ENCODE assay signal across 9 cellular contexts in genomic region chr13:108269601-108270328, GRCh38. TPM values are rescaled to one million over a fixed set of nuclear protein-coding genes. Genes with fewer than 3 reads are reported as not detected.
DNase-seq lines count a peak whose midpoint lies in the region; ATAC-seq and TF ChIP-seq lines count a peak whose summit lies in the region.
"Had no signal": no experiment of that assay in that cellular context is flagged by ENCODE, and none has a peak within 500 bp of the region (broad histone marks: within the 10 kb centered on the region; RNA-seq: fewer than 3 reads in every experiment).

A gene with protein sequence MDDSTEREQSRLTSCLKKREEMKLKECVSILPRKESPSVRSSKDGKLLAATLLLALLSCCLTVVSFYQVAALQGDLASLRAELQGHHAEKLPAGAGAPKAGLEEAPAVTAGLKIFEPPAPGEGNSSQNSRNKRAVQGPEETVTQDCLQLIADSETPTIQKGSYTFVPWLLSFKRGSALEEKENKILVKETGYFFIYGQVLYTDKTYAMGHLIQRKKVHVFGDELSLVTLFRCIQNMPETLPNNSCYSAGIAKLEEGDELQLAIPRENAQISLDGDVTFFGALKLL (plus strand): TSS chr13:108269718. CDS start chr13:108269896, 178 bp downstream.

- no TSS peak for BruUV-seq in OCI-LY7 (replicated peaks; lab: Mats Ljungman, UMichigan)

- peak; percentile 1 for DNase-seq in DMS 273 (lab: John Stamatoyannopoulos, UW; ENCODE audit: unreplicated experiment)
- DNase-seq in DMS 273 treated with DMSO at 0.1 percent for 48 hours (lab: John Stamatoyannopoulos, UW) = no peak
- peak; percentile 34 for DNase-seq in OCI-LY7 (ENCODE audit: low spot score)
- DNase-seq in activated T-helper 2 cell treated with anti-CD3 and anti-CD28 coated beads, Interferon-gamma antibody, Interleukin-2, Interleukin-4, amounts not matched to agents 10 μg/mL and 5 μg/mL and 100 μg/mL, durations not matched to agents 14 hours and 24 hours and 36 hours (ENCODE audit: low spot score) = peak; percentile 24
- DNase-seq in globus pallidus (ENCODE audit: low spot score) = peak; percentile 49
- DNase-seq in posterior cingulate gyrus = peak in 9 of 10 donors; percentile 10 to 90 (median 22)
- no peak for DNase-seq in DMS53 (lab: John Stamatoyannopoulos, UW)

- H3K27ac Mint-ChIP-seq in activated T-helper 2 cell treated with anti-CD3 and anti-CD28 coated beads, Interferon-gamma antibody, Interleukin-2, Interleukin-4, amounts not matched to agents 10 μg/mL and 5 μg/mL and 100 μg/mL, durations not matched to agents 14 hours and 24 hours and 36 hours = peak within 1 kb of the TSS; percentile 78

- intact Hi-C loops in OCI-LY7 (cut with micrococcal nuclease; ENCODE audit: unreplicated experiment) = no loop called here
- intact Hi-C loops in activated T-helper 2 cell treated with anti-CD3 and anti-CD28 coated beads, Interferon-gamma antibody, Interleukin-2, Interleukin-4, amounts not matched to agents 10 μg/mL and 5 μg/mL and 100 μg/mL, durations not matched to agents 14 hours and 24 hours and 36 hours (cut with micrococcal nuclease) = loop anchor here (1.0 to 10.0 kb wide), 4 partner anchors 43 to 275 kb away; partner anchors contain the start of gene LIG4
- intact Hi-C loops in posterior cingulate gyrus (cut with DNase I) = no loop called here

- POLR2A ChIA-PET in OCI-LY7 (lab: Charles Lee) = interaction anchor here (1.0 kb wide), 1 partner anchor 14 kb away, joined by 3 read pairs; no protein-coding TSS in a partner anchor

- H3K27me3 Mint-ChIP-seq in activated T-helper 2 cell treated with anti-CD3 and anti-CD28 coated beads, Interferon-gamma antibody, Interleukin-2, Interleukin-4, amounts not matched to agents 10 μg/mL and 5 μg/mL and 100 μg/mL, durations not matched to agents 14 hours and 24 hours and 36 hours (ENCODE audit: low read depth) = no peaks in the 10 kb centered on the region

- CTCF ChIA-PET in OCI-LY7 (lab: Charles Lee; ENCODE audit: unreplicated experiment) = no interaction called here

- peak within 1 kb of the TSS; percentile 67; the same call in 1 of the 2 replicates for H2AFZ ChIP-seq in OCI-LY7 (ENCODE audit: low read length)

- H3K79me2 ChIP-seq in OCI-LY7 (ENCODE audit: insufficient read depth, low read depth, low read length) = no peaks in the 10 kb centered on the region

- H3K27ac ChIP-seq in OCI-LY7 (ENCODE audit: low read depth, low read length, poor library complexity, severe bottlenecking) = no peak within 1 kb of the TSS
- H3K27ac ChIP-seq: 22Rv1 had no signal

- peak within 1 kb of the TSS; percentile 55 for H3K4me2 ChIP-seq in OCI-LY7 (ENCODE audit: low read length)

- peak within 1 kb of the TSS; percentile 82 for H3K4me3 Mint-ChIP-seq in activated T-helper 2 cell treated with anti-CD3 and anti-CD28 coated beads, Interferon-gamma antibody, Interleukin-2, Interleukin-4, amounts not matched to agents 10 μg/mL and 5 μg/mL and 100 μg/mL, durations not matched to agents 14 hours and 24 hours and 36 hours (ENCODE audit: low read depth)

- no peaks in the 10 kb centered on the region for H3K9me2 ChIP-seq in OCI-LY7 (ENCODE audit: insufficient read depth, low read length)

- no peaks in the 10 kb centered on the region for H3K36me3 ChIP-seq in OCI-LY7 (ENCODE audit: insufficient read depth, low read length)

- no peaks in the 10 kb centered on the region for H3K36me3 Mint-ChIP-seq in activated T-helper 2 cell treated with anti-CD3 and anti-CD28 coated beads, Interferon-gamma antibody, Interleukin-2, Interleukin-4, amounts not matched to agents 10 μg/mL and 5 μg/mL and 100 μg/mL, durations not matched to agents 14 hours and 24 hours and 36 hours (ENCODE audit: low read depth)

- no peaks in the 10 kb centered on the region for H3K9me3 ChIP-seq in OCI-LY7 (ENCODE audit: low read length)

- H3K4me1 ChIP-seq in OCI-LY7 (ENCODE audit: insufficient read depth, low read length, poor library complexity, severe bottlenecking) = peaks cover 5% of the 10 kb centered on the region

- H3K4me1 Mint-ChIP-seq in activated T-helper 2 cell treated with anti-CD3 and anti-CD28 coated beads, Interferon-gamma antibody, Interleukin-2, Interleukin-4, amounts not matched to agents 10 μg/mL and 5 μg/mL and 100 μg/mL, durations not matched to agents 14 hours and 24 hours and 36 hours (ENCODE audit: low read depth) = peaks cover 40% of the 10 kb centered on the region

- H4K20me1 ChIP-seq in OCI-LY7 (ENCODE audit: insufficient read depth, low read length) = no peaks in the 10 kb centered on the region

- H3K9me3 Mint-ChIP-seq in activated T-helper 2 cell treated with anti-CD3 and anti-CD28 coated beads, Interferon-gamma antibody, Interleukin-2, Interleukin-4, amounts not matched to agents 10 μg/mL and 5 μg/mL and 100 μg/mL, durations not matched to agents 14 hours and 24 hours and 36 hours = no peaks in the 10 kb centered on the region

- TF ChIP-seq CTCF in OCI-LY7 (conservative IDR thresholded peaks at IDR 0.05; ENCODE audit: low read length) = no peak

- ATAC-seq in HG02885 (IDR thresholded peaks at IDR 0.05; ENCODE audit: poor library complexity, unreplicated experiment) = peak; percentile 69

- H3K4me3 ChIP-seq in OCI-LY7 (ENCODE audit: low read depth, low read length, poor library complexity, severe bottlenecking) = peak within 1 kb of the TSS; percentile 41

RNA-seq across cellular contexts. Expression of the gene that starts here (rescaled TPM):
- 0.41 TPM in 1 of 2 replicates, not detected in the other for total RNA-seq in OCI-LY7 (2014; rRNA removed; shearing (Covaris generic))
- not detected in 2 replicates for total RNA-seq in OCI-LY7 (2022)
- total RNA-seq in activated T-helper 2 cell treated with anti-CD3 and anti-CD28 coated beads, Interferon-gamma antibody, Interleukin-2, Interleukin-4, amounts not matched to agents 10 μg/mL and 5 μg/mL and 100 μg/mL, durations not matched to agents 14 hours and 24 hours and 36 hours = 1.1 and 1.7 TPM in 2 replicates

Comparison
In these comparisons a context has a peak if more than half of its experiments do, and no peak if none do; other contexts are left out.
1. DNase-seq: peak in DMS 273 (single experiment), activated T-helper 2 cell treated with anti-CD3 and anti-CD28 coated beads, Interferon-gamma antibody, Interleukin-2, Interleukin-4, amounts not matched to agents 10 μg/mL and 5 μg/mL and 100 μg/mL, durations not matched to agents 14 hours and 24 hours and 36 hours (single experiment), globus pallidus (single experiment) and posterior cingulate gyrus (9 of 10); none in DMS 273 treated with DMSO at 0.1 percent for 48 hours (single experiment) and DMS53 (single experiment).
2. Peak in DNase-seq, H3K4me3 ChIP-seq and H3K4me2 ChIP-seq in OCI-LY7; RNA of the gene not detected or under 1 TPM.